ENCODE assay signal across 8 cellular contexts in genomic region chr7:522071-522937, GRCh38. TPM values are rescaled to one million over a fixed set of nuclear protein-coding genes. Genes with fewer than 3 reads are reported as not detected.
A peak's percentile ranks its signal among the peaks of the same experiment; 100 is the strongest.
DNase-seq lines count a peak whose midpoint lies in the region; ATAC-seq and FAIRE-seq lines count a peak whose summit lies in the region.

No MANE protein-coding gene starts in this region.

- ATAC-seq in GM19351 (IDR thresholded peaks at IDR 0.05; ENCODE audit: unreplicated experiment) (peak; percentile 40), left lobe of liver (peak; percentile 40), GM19455 (IDR thresholded peaks at IDR 0.05; ENCODE audit: unreplicated experiment) (no peak)

- DNase-seq in AG08396 (ENCODE audit: low spot score) (peak; percentile 64), NT2/D1 (ENCODE audit: low read depth, low spot score) (no peak), left lobe of liver (ENCODE audit: low spot score) (peak; percentile 69), RCC 7860 (ENCODE audit: low spot score) (no peak)
- peak; percentile 21 for DNase-seq in central memory CD4-positive, alpha-beta T cell

- H3K27me3 ChIP-seq in NT2/D1 (ENCODE audit: insufficient read depth, insufficient read length): peaks cover 33% of the 10 kb centered on the region

- no peaks in the 10 kb centered on the region for H3K9me3 ChIP-seq in NT2/D1 (ENCODE audit: insufficient read depth, low read length)

- peaks cover 14% of the 10 kb centered on the region for H3K4me1 Mint-ChIP-seq in stimulated activated naive CD8-positive, alpha-beta T cell treated with anti-CD3 and anti-CD28 coated beads, Interleukin-15, Interleukin-2, amounts not matched to agents 100 ng/mL and 50 ng/mL, for 24 hours (ENCODE audit: low read depth)

- peak overlapping the region; percentile 49 for H3K4me3 Mint-ChIP-seq in stimulated activated naive CD8-positive, alpha-beta T cell treated with anti-CD3 and anti-CD28 coated beads, Interleukin-15, Interleukin-2, amounts not matched to agents 100 ng/mL and 50 ng/mL, for 24 hours

- peaks cover 23% of the 10 kb centered on the region for H3K27me3 Mint-ChIP-seq in stimulated activated naive CD8-positive, alpha-beta T cell treated with anti-CD3 and anti-CD28 coated beads, Interleukin-15, Interleukin-2, amounts not matched to agents 100 ng/mL and 50 ng/mL, for 24 hours

- peak overlapping the region; percentile 46 for H3K4me3 ChIP-seq in NT2/D1 (ENCODE audit: insufficient read length, low read depth)

- no peaks in the 10 kb centered on the region for H3K9me3 Mint-ChIP-seq in stimulated activated naive CD8-positive, alpha-beta T cell treated with anti-CD3 and anti-CD28 coated beads, Interleukin-15, Interleukin-2, amounts not matched to agents 100 ng/mL and 50 ng/mL, for 24 hours

- FAIRE-seq in RCC 7860 (lab: Jason Lieb, UNC): no peak

- no peaks in the 10 kb centered on the region for H3K36me3 ChIP-seq in NT2/D1 (ENCODE audit: insufficient read depth, insufficient read length, low read length)

- no peaks in the 10 kb centered on the region for H3K36me3 Mint-ChIP-seq in stimulated activated naive CD8-positive, alpha-beta T cell treated with anti-CD3 and anti-CD28 coated beads, Interleukin-15, Interleukin-2, amounts not matched to agents 100 ng/mL and 50 ng/mL, for 24 hours (ENCODE audit: low read depth)

- peaks cover 28% of the 10 kb centered on the region for H3K4me1 ChIP-seq in NT2/D1 (ENCODE audit: insufficient read depth, insufficient read length)

- peak overlapping the region; percentile 87 for H3K9ac ChIP-seq in NT2/D1 (ENCODE audit: insufficient read length, low read depth)

- no peak overlapping the region for H3K27ac Mint-ChIP-seq in stimulated activated naive CD8-positive, alpha-beta T cell treated with anti-CD3 and anti-CD28 coated beads, Interleukin-15, Interleukin-2, amounts not matched to agents 100 ng/mL and 50 ng/mL, for 24 hours

RNA-seq across cellular contexts. Expression of gene PDGFA, which starts 2.7 kb away (rescaled TPM):
- 2.7 TPM for total RNA-seq in left lobe of liver

Comparison
In these comparisons a context has a peak if more than half of its experiments do, and no peak if none do; other contexts are left out.
1. DNase-seq: peak in AG08396 (single experiment), central memory CD4-positive, alpha-beta T cell (single experiment) and left lobe of liver (single experiment); none in NT2/D1 (single experiment) and RCC 7860 (single experiment).